24 cellular contexts compared by ENCODE assay signal in the genomic region with DNA sequence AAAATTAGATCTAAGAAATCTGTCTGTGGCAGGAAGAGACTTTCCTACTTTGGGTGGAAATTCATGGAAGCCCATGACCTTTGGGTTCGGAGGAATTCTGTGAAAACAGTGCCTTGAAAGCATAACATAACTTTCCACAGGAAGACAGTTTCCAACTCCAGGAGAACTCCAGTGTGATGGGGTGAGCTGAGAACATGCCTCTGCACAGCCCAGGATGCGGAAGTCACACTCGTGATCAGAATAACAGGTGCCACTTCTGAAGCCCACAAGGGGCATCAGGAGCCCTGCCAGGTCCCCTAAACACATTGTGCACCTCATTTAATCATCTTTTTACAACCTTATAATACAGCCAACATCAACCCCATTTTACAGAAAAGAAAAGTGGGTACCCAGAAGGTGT. TPM values are rescaled to one million over a fixed set of nuclear protein-coding genes. Genes with fewer than 3 reads are reported as not detected.
"Had no signal": no experiment of that assay in that cellular context is flagged by ENCODE, and none has a peak within 500 bp of the region (broad histone marks: within the 10 kb centered on the region; RNA-seq: fewer than 3 reads in every experiment).

No MANE protein-coding gene starts in this region.

- H3K27ac ChIP-seq: SK-N-MC had no signal

- H3K27ac Mint-ChIP-seq: activated CD4-positive, alpha-beta memory T cell treated with anti-CD3 and anti-CD28 coated beads, Interleukin-2, amount 10 ng/mL, durations not matched to agents 7 days and 5 days; activated naive CD4-positive, alpha-beta T cell treated with anti-CD3 and anti-CD28 coated beads, Interleukin-2, amount 10 ng/mL, durations not matched to agents 7 days and 5 days; activated naive CD8-positive, alpha-beta T cell treated with anti-CD3 and anti-CD28 coated beads for 36 hours; activated T-cell treated with anti-CD3 and anti-CD28 coated beads, Interleukin-2, amount 50 U/mL, for 72 hours; activated T-helper 2 cell treated with anti-CD3 and anti-CD28 coated beads, Interferon-gamma antibody, Interleukin-2, Interleukin-4, amounts not matched to agents 10 μg/mL and 5 μg/mL and 100 μg/mL, durations not matched to agents 14 hours and 24 hours and 36 hours; T-cell had no signal

- FAIRE-seq: TTC549 had no signal

- H3K4me3 ChIP-seq: SK-N-MC had no signal

- H3K4me3 Mint-ChIP-seq: activated CD4-positive, alpha-beta memory T cell treated with anti-CD3 and anti-CD28 coated beads, Interleukin-2, amount 10 ng/mL, durations not matched to agents 7 days and 5 days; activated naive CD4-positive, alpha-beta T cell treated with anti-CD3 and anti-CD28 coated beads, Interleukin-2, amount 10 ng/mL, durations not matched to agents 7 days and 5 days; activated naive CD8-positive, alpha-beta T cell treated with anti-CD3 and anti-CD28 coated beads for 36 hours; activated T-cell treated with anti-CD3 and anti-CD28 coated beads, Interleukin-2, amount 50 U/mL, for 72 hours; T-cell had no signal

- H3K4me1 Mint-ChIP-seq: activated naive CD4-positive, alpha-beta T cell treated with anti-CD3 and anti-CD28 coated beads, Interleukin-2, amount 10 ng/mL, durations not matched to agents 7 days and 5 days; T-cell had no signal

- DNase-seq: activated CD4-positive, alpha-beta memory T cell treated with anti-CD3 and anti-CD28 coated beads, Interleukin-2, amount 10 ng/mL, durations not matched to agents 7 days and 5 days; activated CD4-positive, alpha-beta T cell treated with anti-CD3 and anti-CD28 coated beads, Interleukin-2, amount 50 U/mL, for 1 hour; activated CD4-positive, CD25-positive, alpha-beta regulatory T cell; activated CD8-positive, alpha-beta memory T cell treated with anti-CD3 and anti-CD28 coated beads, Interleukin-2, amount 50 U/mL, for 4 hours; activated gamma-delta T cell treated with Interleukin-2 at 50 U/mL for 16 hours; activated naive CD4-positive, alpha-beta T cell treated with anti-CD3 and anti-CD28 coated beads, Interleukin-2, amount 10 ng/mL, durations not matched to agents 7 days and 5 days; activated naive CD8-positive, alpha-beta T cell treated with anti-CD3 and anti-CD28 coated beads for 36 hours; activated T-cell treated with anti-CD3 and anti-CD28 coated beads, Interleukin-2, amount 50 U/mL, for 72 hours; anterior cingulate cortex; cerebellar nuclear complex; Karpas-422; MM.1S; NCI-H1105; NCI-H1436 treated with DMSO at 0.1 percent for 48 hours; NCI-H187 treated with DMSO at 0.1 percent for 48 hours; NCI-H2081 treated with DMSO at 0.1 percent for 48 hours; NCI-H446; NCI-H524; RPMI8226; T-cell; T1000 had no signal

- H3K9me3 Mint-ChIP-seq: activated naive CD4-positive, alpha-beta T cell treated with anti-CD3 and anti-CD28 coated beads, Interleukin-2, amount 10 ng/mL, durations not matched to agents 7 days and 5 days; activated T-helper 2 cell treated with anti-CD3 and anti-CD28 coated beads, Interferon-gamma antibody, Interleukin-2, Interleukin-4, amounts not matched to agents 10 μg/mL and 5 μg/mL and 100 μg/mL, durations not matched to agents 14 hours and 24 hours and 36 hours; T-cell had no signal

- H3K36me3 Mint-ChIP-seq: activated naive CD4-positive, alpha-beta T cell treated with anti-CD3 and anti-CD28 coated beads, Interleukin-2, amount 10 ng/mL, durations not matched to agents 7 days and 5 days; activated naive CD8-positive, alpha-beta T cell treated with anti-CD3 and anti-CD28 coated beads for 36 hours; T-cell had no signal

RNA-seq across cellular contexts. Expression of a gene that starts 9.7 kb away (rescaled TPM):
- total RNA-seq: activated CD4-positive, alpha-beta memory T cell treated with anti-CD3 and anti-CD28 coated beads, Interleukin-2, amount 10 ng/mL, durations not matched to agents 7 days and 5 days; activated naive CD8-positive, alpha-beta T cell treated with anti-CD3 and anti-CD28 coated beads for 36 hours had no signal
